Comparison of ENCODE assay signal across 9 cellular contexts in genomic region chr1:28176492-28177470, GRCh38. TPM values are rescaled to one million over a fixed set of nuclear protein-coding genes. Genes with fewer than 3 reads are reported as not detected.
A peak's percentile ranks its signal among the peaks of the same experiment; 100 is the strongest.
DNase-seq lines count a peak whose midpoint lies in the region; ATAC-seq and TF ChIP-seq lines count a peak whose summit lies in the region.
"Had no signal": no experiment of that assay in that cellular context is flagged by ENCODE, and none has a peak within 500 bp of the region (broad histone marks: within the 10 kb centered on the region; RNA-seq: fewer than 3 reads in every experiment).

PTAFR (minus strand) TSS chr1:28176690; CDS start chr1:28151021, 25,669 bp downstream.

- H3K36me3 Mint-ChIP-seq in HFFc6 (ENCODE audit: low read depth), result no peaks in the 10 kb centered on the region
- peaks cover 2% of the 10 kb centered on the region for H3K36me3 Mint-ChIP-seq in activated T-helper 1 cell treated with anti-CD3 and anti-CD28 coated beads, Interleukin-12 subunit alpha, Interleukin-12 subunit beta, Interleukin-2, Interleukin-4 antibody, amounts not matched to agents 30 ng/mL and 10 ng/mL and 1 ng/mL, durations not matched to agents 14 hours and 24 hours and 36 hours (ENCODE audit: low read depth)

- peaks cover 0 to 13% (median 0%) of the 10 kb centered on the region in 11 experiments; a peak in 6 of 22 replicates for H3K36me3 ChIP-seq in BLaER1 treated with 17β-estradiol and CSF1 and Interleukin-3, amounts not matched to agents 10 nM and 100 nM
- peaks cover 0 to 6% of the 10 kb centered on the region in 2 donors for H3K36me3 ChIP-seq in left lung

- peak within 1 kb of the TSS; percentile 83 to 100 (median 92) for H3K4me2 ChIP-seq in BLaER1 treated with 17β-estradiol and CSF1 and Interleukin-3, amounts not matched to agents 10 nM and 100 nM

- peaks cover 0 to 17% (median 6%) of the 10 kb centered on the region in 11 experiments; a peak in 12 of 22 replicates for H4K20me1 ChIP-seq in BLaER1 treated with 17β-estradiol and CSF1 and Interleukin-3, amounts not matched to agents 10 nM and 100 nM

- H3K9ac ChIP-seq in BLaER1 treated with 17β-estradiol and CSF1 and Interleukin-3, amounts not matched to agents 10 nM and 100 nM, result peak within 1 kb of the TSS; percentile 32 to 96 (median 58); a peak in 21 of 22 replicates

- H3K27ac ChIP-seq in BLaER1 treated with 17β-estradiol and CSF1 and Interleukin-3, amounts not matched to agents 10 nM and 100 nM, result peak within 1 kb of the TSS; percentile 21 to 97 (median 61); a peak in 21 of 22 replicates
- peak within 1 kb of the TSS; percentile 65 to 95 for H3K27ac ChIP-seq in left lung
- H3K27ac ChIP-seq: C4-2B had no signal

- H3K4me3 ChIP-seq in BLaER1 treated with 17β-estradiol and CSF1 and Interleukin-3, amounts not matched to agents 10 nM and 100 nM, result peak within 1 kb of the TSS; percentile 29 to 77 (median 49); a peak in 18 of 20 replicates
- H3K4me3 ChIP-seq in left lung, result peak within 1 kb of the TSS; percentile 9 to 48

- TF ChIP-seq CTCF in left lung (IDR thresholded peaks at IDR 0.05) (peak in 1 of 2 donors; percentile 48), HFFc6 (IDR thresholded peaks at IDR 0.05) (no peak)

- no peaks in the 10 kb centered on the region for H3K9me3 Mint-ChIP-seq in HFFc6
- H3K9me3 Mint-ChIP-seq in activated T-helper 1 cell treated with anti-CD3 and anti-CD28 coated beads, Interleukin-12 subunit alpha, Interleukin-12 subunit beta, Interleukin-2, Interleukin-4 antibody, amounts not matched to agents 30 ng/mL and 10 ng/mL and 1 ng/mL, durations not matched to agents 14 hours and 24 hours and 36 hours, result no peaks in the 10 kb centered on the region

- H3K4me3 Mint-ChIP-seq in HFFc6, result no peak within 1 kb of the TSS
- no peak within 1 kb of the TSS for H3K4me3 Mint-ChIP-seq in activated T-helper 1 cell treated with anti-CD3 and anti-CD28 coated beads, Interleukin-12 subunit alpha, Interleukin-12 subunit beta, Interleukin-2, Interleukin-4 antibody, amounts not matched to agents 30 ng/mL and 10 ng/mL and 1 ng/mL, durations not matched to agents 14 hours and 24 hours and 36 hours

- H3K27me3 ChIP-seq in BLaER1 treated with 17β-estradiol and CSF1 and Interleukin-3, amounts not matched to agents 10 nM and 100 nM, result peaks cover 0 to 5% (median 0%) of the 10 kb centered on the region in 11 experiments; a peak in 2 of 22 replicates
- no peaks in the 10 kb centered on the region for H3K27me3 ChIP-seq in left lung

- peak; percentile 32 for DNase-seq in RPMI8226
- peak; percentile 63 to 87 for DNase-seq in left lung
- no peak for DNase-seq in NCI-H2107 (lab: John Stamatoyannopoulos, UW)
- DNase-seq in HFFc6, result no peak
- no peak for DNase-seq in activated T-helper 1 cell treated with anti-CD3 and anti-CD28 coated beads, Interleukin-12 subunit alpha, Interleukin-12 subunit beta, Interleukin-2, Interleukin-4 antibody, amounts not matched to agents 30 ng/mL and 10 ng/mL and 1 ng/mL, durations not matched to agents 14 hours and 24 hours and 36 hours (ENCODE audit: low spot score)
- DNase-seq in HuH-7 (ENCODE audit: low spot score), result no peak

- ATAC-seq in GM19467 (IDR thresholded peaks at IDR 0.05; ENCODE audit: unreplicated experiment) (peak; percentile 42), left lung (peak; percentile 49)

- peaks cover 13% of the 10 kb centered on the region; the same call in 1 of the 2 replicates for H3K4me1 Mint-ChIP-seq in HFFc6 (ENCODE audit: low read depth)
- H3K4me1 Mint-ChIP-seq in activated T-helper 1 cell treated with anti-CD3 and anti-CD28 coated beads, Interleukin-12 subunit alpha, Interleukin-12 subunit beta, Interleukin-2, Interleukin-4 antibody, amounts not matched to agents 30 ng/mL and 10 ng/mL and 1 ng/mL, durations not matched to agents 14 hours and 24 hours and 36 hours (ENCODE audit: low read depth), result peaks cover 42% of the 10 kb centered on the region

- no peaks in the 10 kb centered on the region for H3K9me3 ChIP-seq in BLaER1 treated with 17β-estradiol and CSF1 and Interleukin-3, amounts not matched to agents 10 nM and 100 nM (replicated peaks in 1 of 11)
- no peaks in the 10 kb centered on the region for H3K9me3 ChIP-seq in left lung

- H3K27ac Mint-ChIP-seq in HFFc6, result no peak within 1 kb of the TSS
- no peak within 1 kb of the TSS for H3K27ac Mint-ChIP-seq in activated T-helper 1 cell treated with anti-CD3 and anti-CD28 coated beads, Interleukin-12 subunit alpha, Interleukin-12 subunit beta, Interleukin-2, Interleukin-4 antibody, amounts not matched to agents 30 ng/mL and 10 ng/mL and 1 ng/mL, durations not matched to agents 14 hours and 24 hours and 36 hours

- peaks cover 59 to 98% (median 83%) of the 10 kb centered on the region in 10 experiments for H3K4me1 ChIP-seq in BLaER1 treated with 17β-estradiol and CSF1 and Interleukin-3, amounts not matched to agents 10 nM and 100 nM
- H3K4me1 ChIP-seq in left lung, result peaks cover 0 to 46% of the 10 kb centered on the region in 2 donors

- peaks cover 3% of the 10 kb centered on the region for H3K27me3 Mint-ChIP-seq in HFFc6 (ENCODE audit: insufficient read depth)
- H3K27me3 Mint-ChIP-seq in activated T-helper 1 cell treated with anti-CD3 and anti-CD28 coated beads, Interleukin-12 subunit alpha, Interleukin-12 subunit beta, Interleukin-2, Interleukin-4 antibody, amounts not matched to agents 30 ng/mL and 10 ng/mL and 1 ng/mL, durations not matched to agents 14 hours and 24 hours and 36 hours (ENCODE audit: insufficient read depth), result peaks cover 57% of the 10 kb centered on the region

- intact Hi-C loops in left lung (cut with DNase I), result no loop called here
- intact Hi-C loops in activated T-helper 1 cell treated with anti-CD3 and anti-CD28 coated beads, Interleukin-12 subunit alpha, Interleukin-12 subunit beta, Interleukin-2, Interleukin-4 antibody, amounts not matched to agents 30 ng/mL and 10 ng/mL and 1 ng/mL, durations not matched to agents 14 hours and 24 hours and 36 hours (cut with micrococcal nuclease), result no loop called here

RNA-seq across cellular contexts. Expression of gene PTAFR, which starts in this region (rescaled TPM):
- total RNA-seq in left lung, result 10 to 100 TPM; 19.4 to 59.7 TPM
- total RNA-seq in HFFc6 (2021; fragmentation: NEBNext Ultra II Directional; extraction: Animal tissue kit (Norgen Biotek cat#: 25700)), result under 1 TPM; 0.26 to 0.57 (median 0.43) TPM
- 0.24 and 0.62 TPM in 2 replicates for total RNA-seq in activated T-helper 1 cell treated with anti-CD3 and anti-CD28 coated beads, Interleukin-12 subunit alpha, Interleukin-12 subunit beta, Interleukin-2, Interleukin-4 antibody, amounts not matched to agents 30 ng/mL and 10 ng/mL and 1 ng/mL, durations not matched to agents 14 hours and 24 hours and 36 hours

Comparison
In these comparisons a context has a peak if more than half of its experiments do, and no peak if none do; other contexts are left out.
1. RNA of gene PTAFR (total RNA-seq): 19.4 to 59.7 TPM in left lung; 0.24 to 0.62 TPM in activated T-helper 1 cell treated with anti-CD3 and anti-CD28 coated beads, Interleukin-12 subunit alpha, Interleukin-12 subunit beta, Interleukin-2, Interleukin-4 antibody, amounts not matched to agents 30 ng/mL and 10 ng/mL and 1 ng/mL, durations not matched to agents 14 hours and 24 hours and 36 hours and 0.26 to 0.57 TPM in HFFc6; every median in the first group is over 10 times any median in the second.
2. DNase-seq: peak in RPMI8226 (single experiment) and left lung (2 of 2); none in NCI-H2107 (single experiment), HFFc6 (single experiment), activated T-helper 1 cell treated with anti-CD3 and anti-CD28 coated beads, Interleukin-12 subunit alpha, Interleukin-12 subunit beta, Interleukin-2, Interleukin-4 antibody, amounts not matched to agents 30 ng/mL and 10 ng/mL and 1 ng/mL, durations not matched to agents 14 hours and 24 hours and 36 hours (single experiment) and HuH-7 (single experiment).